ENCODE assay signal across 1 cellular context in genomic region chr4:101187837-101188236, GRCh38.
TF ChIP-seq lines count a peak whose summit lies in the region.

No MANE protein-coding gene starts in this region.

TF ChIP-seq in HCT116, 20 proteins besides CTCF, POLR2A, EP300 and RAD21 (continued from another document):
- no peak for TF ChIP-seq ATF3 (IDR thresholded peaks at IDR 0.05)
- TF ChIP-seq, protein P1, sequence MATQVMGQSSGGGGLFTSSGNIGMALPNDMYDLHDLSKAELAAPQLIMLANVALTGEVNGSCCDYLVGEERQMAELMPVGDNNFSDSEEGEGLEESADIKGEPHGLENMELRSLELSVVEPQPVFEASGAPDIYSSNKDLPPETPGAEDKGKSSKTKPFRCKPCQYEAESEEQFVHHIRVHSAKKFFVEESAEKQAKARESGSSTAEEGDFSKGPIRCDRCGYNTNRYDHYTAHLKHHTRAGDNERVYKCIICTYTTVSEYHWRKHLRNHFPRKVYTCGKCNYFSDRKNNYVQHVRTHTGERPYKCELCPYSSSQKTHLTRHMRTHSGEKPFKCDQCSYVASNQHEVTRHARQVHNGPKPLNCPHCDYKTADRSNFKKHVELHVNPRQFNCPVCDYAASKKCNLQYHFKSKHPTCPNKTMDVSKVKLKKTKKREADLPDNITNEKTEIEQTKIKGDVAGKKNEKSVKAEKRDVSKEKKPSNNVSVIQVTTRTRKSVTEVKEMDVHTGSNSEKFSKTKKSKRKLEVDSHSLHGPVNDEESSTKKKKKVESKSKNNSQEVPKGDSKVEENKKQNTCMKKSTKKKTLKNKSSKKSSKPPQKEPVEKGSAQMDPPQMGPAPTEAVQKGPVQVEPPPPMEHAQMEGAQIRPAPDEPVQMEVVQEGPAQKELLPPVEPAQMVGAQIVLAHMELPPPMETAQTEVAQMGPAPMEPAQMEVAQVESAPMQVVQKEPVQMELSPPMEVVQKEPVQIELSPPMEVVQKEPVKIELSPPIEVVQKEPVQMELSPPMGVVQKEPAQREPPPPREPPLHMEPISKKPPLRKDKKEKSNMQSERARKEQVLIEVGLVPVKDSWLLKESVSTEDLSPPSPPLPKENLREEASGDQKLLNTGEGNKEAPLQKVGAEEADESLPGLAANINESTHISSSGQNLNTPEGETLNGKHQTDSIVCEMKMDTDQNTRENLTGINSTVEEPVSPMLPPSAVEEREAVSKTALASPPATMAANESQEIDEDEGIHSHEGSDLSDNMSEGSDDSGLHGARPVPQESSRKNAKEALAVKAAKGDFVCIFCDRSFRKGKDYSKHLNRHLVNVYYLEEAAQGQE (IDR thresholded peaks at IDR 0.05; ENCODE audit: low read depth) = no peak
- no peak for TF ChIP-seq EGR1 (IDR thresholded peaks at IDR 0.05; ENCODE audit: low read depth)
- no peak for TF ChIP-seq EZH2 (IDR thresholded peaks at IDR 0.05)
- no peak for TF ChIP-seq MAX (IDR thresholded peaks at IDR 0.05)
- TF ChIP-seq CBX3 (IDR thresholded peaks at IDR 0.05; ENCODE audit: low read depth) = no peak
